ENCODE assay signal across 11 cellular contexts in the genomic region with DNA sequence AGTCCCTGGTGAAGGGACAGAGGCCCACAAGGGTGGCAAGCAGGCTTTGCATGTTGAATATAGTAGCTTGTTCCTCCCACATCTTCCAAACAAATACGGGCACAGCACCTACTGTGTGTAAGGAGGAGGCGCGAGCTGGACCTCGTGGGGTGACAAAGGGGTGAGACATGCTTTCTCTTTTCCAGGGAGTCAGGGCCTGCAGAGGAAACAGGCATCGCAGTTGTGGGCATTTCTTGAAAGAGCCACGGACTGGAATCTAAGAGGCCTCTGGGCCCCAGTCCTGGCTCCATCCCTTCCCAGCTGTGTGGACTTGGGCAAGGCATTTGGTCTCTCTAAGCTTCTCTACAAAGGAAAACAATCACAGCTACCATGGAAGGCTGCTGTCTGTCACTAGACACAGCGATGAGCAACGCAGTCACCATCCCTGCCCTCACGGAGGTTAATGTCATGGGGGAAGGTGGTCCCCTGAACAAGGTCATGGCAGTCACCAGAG. TPM values are rescaled to one million over a fixed set of nuclear protein-coding genes. Genes with fewer than 3 reads are reported as not detected.
DNase-seq lines count a peak whose midpoint lies in the region; ATAC-seq and TF ChIP-seq lines count a peak whose summit lies in the region.
"Had no signal": no experiment of that assay in that cellular context is flagged by ENCODE, and none has a peak within 500 bp of the region (broad histone marks: within the 10 kb centered on the region; RNA-seq: fewer than 3 reads in every experiment).

No MANE protein-coding gene starts in this region.

- no peaks in the 10 kb centered on the region for H3K36me3 Mint-ChIP-seq in type B pancreatic cell

- H2BK120ac ChIP-seq in neuronal stem cell (ENCODE audit: low read depth, low read length): peak overlapping the region; percentile 58

- no peaks in the 10 kb centered on the region for H3K9me3 Mint-ChIP-seq in type B pancreatic cell
- H3K9me3 Mint-ChIP-seq: activated T-helper 2 cell treated with anti-CD3 and anti-CD28 coated beads, Interferon-gamma antibody, Interleukin-2, Interleukin-4, amounts not matched to agents 10 μg/mL and 5 μg/mL and 100 μg/mL, durations not matched to agents 14 hours and 24 hours and 36 hours had no signal

- H3K4me1 ChIP-seq in neuronal stem cell (ENCODE audit: control insufficient read depth in 2 of 2, insufficient read depth in 1 of 2, low read depth in 1 of 2, low read length in 2 of 2): peaks cover 29 to 33% of the 10 kb centered on the region in 2 donors

- no peaks in the 10 kb centered on the region for H3K27me3 ChIP-seq in neuronal stem cell (ENCODE audit: control insufficient read depth in 3 of 3, insufficient read depth in 3 of 3, low read depth in 1 of 3, low read length in 3 of 3)

- H3K9me3 ChIP-seq in neuronal stem cell (replicated peaks in 1 of 2; ENCODE audit: control insufficient read depth in 2 of 2, insufficient read depth in 1 of 2, low read depth in 1 of 2, low read length in 2 of 2): no peaks in the 10 kb centered on the region

- H3K4me3 ChIP-seq in fibroblast of the aortic adventitia (ENCODE audit: low read depth, low read length) (no peak overlapping the region), neuronal stem cell (ENCODE audit: low read length in 2 of 2) (no peak overlapping the region)

- H3K4me3 Mint-ChIP-seq in type B pancreatic cell: no peak overlapping the region

- H3K27ac Mint-ChIP-seq in type B pancreatic cell: peak overlapping the region; percentile 81
- H3K27ac Mint-ChIP-seq: activated T-helper 2 cell treated with anti-CD3 and anti-CD28 coated beads, Interferon-gamma antibody, Interleukin-2, Interleukin-4, amounts not matched to agents 10 μg/mL and 5 μg/mL and 100 μg/mL, durations not matched to agents 14 hours and 24 hours and 36 hours had no signal

- no peak for ATAC-seq in GM18498 (IDR thresholded peaks at IDR 0.05; ENCODE audit: unreplicated experiment)

- peak overlapping the region; percentile 37 for H2AFZ ChIP-seq in neuronal stem cell (ENCODE audit: low read length)

- no peak overlapping the region for H4K8ac ChIP-seq in neuronal stem cell (ENCODE audit: low read depth, low read length)

- H3K23ac ChIP-seq in neuronal stem cell (ENCODE audit: low read depth, low read length, poor library complexity): no peak overlapping the region

- H3K4ac ChIP-seq in neuronal stem cell (ENCODE audit: low read length): no peak overlapping the region

- H2BK12ac ChIP-seq in neuronal stem cell (ENCODE audit: low read length): peak overlapping the region; percentile 64

- TF ChIP-seq CTCF in fibroblast of the aortic adventitia (IDR thresholded peaks at IDR 0.05; ENCODE audit: insufficient read depth, low read length): no peak
- TF ChIP-seq CTCF in type B pancreatic cell (conservative IDR thresholded peaks at IDR 0.05): no peak

- H2AK5ac ChIP-seq in neuronal stem cell (ENCODE audit: low read depth, low read length): peak overlapping the region; percentile 96

- H3K14ac ChIP-seq in neuronal stem cell (ENCODE audit: low read length): no peak overlapping the region

- peak overlapping the region; percentile 29 for H3K18ac ChIP-seq in neuronal stem cell (ENCODE audit: low read length)

- H3K27me3 Mint-ChIP-seq in type B pancreatic cell: no peaks in the 10 kb centered on the region

- peak overlapping the region; percentile 1 for H2BK5ac ChIP-seq in neuronal stem cell (ENCODE audit: low read length)

- DNase-seq in fibroblast of the aortic adventitia (ENCODE audit: low read depth) (peak; percentile 49), neuronal stem cell (ENCODE audit: low spot score) (no peak), type B pancreatic cell (ENCODE audit: extremely low spot score, unreplicated experiment) (no peak), posterior cingulate gyrus (no peak)
- DNase-seq in activated T-cell treated with anti-CD3 and anti-CD28 coated beads, Interleukin-2, amount 50 U/mL, for 1 hour: no peak
- DNase-seq: effector memory CD4-positive, alpha-beta T cell; NCI-H1436 treated with DMSO at 0.1 percent for 48 hours had no signal

- peak overlapping the region; percentile 94 for H3K27ac ChIP-seq in angular gyrus (ENCODE audit: low read depth, low read length)
- H3K27ac ChIP-seq in neuronal stem cell (replicated peaks; ENCODE audit: low read length): peak overlapping the region; percentile 14

- no peak overlapping the region for H3K9ac ChIP-seq in neuronal stem cell (ENCODE audit: low read depth, low read length, poor library complexity)

- peak overlapping the region; percentile 68 for H2BK15ac ChIP-seq in neuronal stem cell (ENCODE audit: low read length)

- H4K91ac ChIP-seq in neuronal stem cell (ENCODE audit: low read depth, low read length, poor library complexity): no peak overlapping the region

- intact Hi-C loops in posterior cingulate gyrus (cut with DNase I): loop anchor here (2.0 kb wide), 1 partner anchor 20 kb away; no protein-coding TSS in a partner anchor

- WGBS in neuronal stem cell (ENCODE audit: extremely low coverage in 2 of 2, insufficient read length in 2 of 2, insufficient replicate concordance in 1 of 2), 2 donors: no CpG with 5 or more reads among the region's 9 CpGs

- peaks cover 31% of the 10 kb centered on the region for H3K4me1 Mint-ChIP-seq in type B pancreatic cell (ENCODE audit: unreplicated experiment)

- H3K4me2 ChIP-seq in neuronal stem cell (ENCODE audit: insufficient read depth, low read length, poor library complexity, severe bottlenecking): no peak overlapping the region

- no peaks in the 10 kb centered on the region for H3K36me3 ChIP-seq in neuronal stem cell (replicated peaks in 1 of 2; ENCODE audit: control insufficient read depth in 2 of 2, insufficient read depth in 2 of 2, low read length in 2 of 2)

- H3K79me1 ChIP-seq in neuronal stem cell (ENCODE audit: low read depth, low read length): no peaks in the 10 kb centered on the region

RNA-seq across cellular contexts. Expression of a gene that starts 13.0 kb away (rescaled TPM):
- total RNA-seq in fibroblast of the aortic adventitia (ENCODE audit: low replicate concordance): 18.9 and 30.3 TPM in 2 replicates
- polyA plus RNA-seq in neuronal stem cell (2013, experiment 1 of 2): 16.9 TPM
- 16.2 TPM for polyA plus RNA-seq in neuronal stem cell (2013, experiment 2 of 2)
- 20.5 and 30.4 TPM in 2 replicates for total RNA-seq in type B pancreatic cell (ENCODE audit: low replicate concordance)

RNA-seq across cellular contexts. Expression of a gene that starts 28.1 kb away (rescaled TPM):
- 5.8 and 13.1 TPM in 2 replicates for total RNA-seq in fibroblast of the aortic adventitia (ENCODE audit: low replicate concordance)
- polyA plus RNA-seq in neuronal stem cell (2013, experiment 1 of 2): 4.2 TPM
- 4.3 TPM for polyA plus RNA-seq in neuronal stem cell (2013, experiment 2 of 2)
- 9.9 and 14.8 TPM in 2 replicates for total RNA-seq in type B pancreatic cell (ENCODE audit: low replicate concordance)
- total RNA-seq: activated T-helper 2 cell treated with anti-CD3 and anti-CD28 coated beads, Interferon-gamma antibody, Interleukin-2, Interleukin-4, amounts not matched to agents 10 μg/mL and 5 μg/mL and 100 μg/mL, durations not matched to agents 14 hours and 24 hours and 36 hours had no signal

RNA-seq across cellular contexts. Expression of a gene that starts 32.6 kb away (rescaled TPM):
- not detected in 2 replicates for total RNA-seq in fibroblast of the aortic adventitia (ENCODE audit: low replicate concordance)
- not detected for polyA plus RNA-seq in neuronal stem cell (2013, experiment 1 of 2)
- polyA plus RNA-seq in neuronal stem cell (2013, experiment 2 of 2): not detected
- 2.6 and 8.7 TPM in 2 replicates for total RNA-seq in type B pancreatic cell (ENCODE audit: low replicate concordance)
- total RNA-seq: activated T-helper 2 cell treated with anti-CD3 and anti-CD28 coated beads, Interferon-gamma antibody, Interleukin-2, Interleukin-4, amounts not matched to agents 10 μg/mL and 5 μg/mL and 100 μg/mL, durations not matched to agents 14 hours and 24 hours and 36 hours; kidney epithelial cell had no signal
